ENCODE assay signal across 8 cellular contexts in genomic region chr11:13962562-13963168, GRCh38. TPM values are rescaled to one million over a fixed set of nuclear protein-coding genes. Genes with fewer than 3 reads are reported as not detected.
A peak's percentile ranks its signal among the peaks of the same experiment; 100 is the strongest.
DNase-seq lines count a peak whose midpoint lies in the region; ATAC-seq, FAIRE-seq and TF ChIP-seq lines count a peak whose summit lies in the region.

Gene SPON1 (plus strand): TSS chr11:13962723. CDS start chr11:13962905, 182 bp downstream.

- no peak for ATAC-seq in GM21529 (IDR thresholded peaks at IDR 0.05; ENCODE audit: unreplicated experiment)

- no peak within 1 kb of the TSS for H3K27ac Mint-ChIP-seq in osteocyte (ENCODE audit: unreplicated experiment)

- no peaks in the 10 kb centered on the region for H3K9me3 Mint-ChIP-seq in osteocyte (ENCODE audit: unreplicated experiment)

- DNase-seq in DMS 273 (lab: John Stamatoyannopoulos, UW; ENCODE audit: unreplicated experiment) (peak; percentile 69), DMS 273 treated with DMSO at 0.1 percent for 48 hours (lab: John Stamatoyannopoulos, UW) (no peak), activated T-helper 1 cell treated with Interleukin-2 at 50 U/mL for 16 hours (ENCODE audit: low read depth) (peak; percentile 38), frontal cortex (ENCODE audit: low spot score in 2 of 2) (peak; percentile 47 to 65), osteocyte (ENCODE audit: extremely low spot score, unreplicated experiment) (no peak), NCI-H226 (no peak), NCI-H2107 (lab: John Stamatoyannopoulos, UW) (no peak)

- FAIRE-seq in frontal cortex (lab: Jason Lieb, UNC), result no peak

- no peaks in the 10 kb centered on the region for H3K36me3 Mint-ChIP-seq in osteocyte (ENCODE audit: unreplicated experiment)

- TF ChIP-seq CTCF in osteocyte (IDR thresholded peaks at IDR 0.05), result no peak

- H3K27me3 Mint-ChIP-seq in osteocyte (ENCODE audit: unreplicated experiment), result peaks cover 83% of the 10 kb centered on the region

- H3K4me1 Mint-ChIP-seq in osteocyte (ENCODE audit: unreplicated experiment), result peaks cover 8% of the 10 kb centered on the region

- peak within 1 kb of the TSS; percentile 1 for H3K4me3 Mint-ChIP-seq in osteocyte (ENCODE audit: unreplicated experiment)

RNA-seq across cellular contexts. Expression of gene SPON1, which starts in this region (rescaled TPM):
- total RNA-seq in frontal cortex (33.4 TPM), osteocyte (0.05 and 0.10 TPM in 2 replicates)

Comparison
In these comparisons a context has a peak if more than half of its experiments do, and no peak if none do; other contexts are left out.
1. RNA of gene SPON1 (total RNA-seq): 33.4 TPM in frontal cortex (single experiment); 0.05 to 0.10 TPM in osteocyte; every median in the first group is over 10 times any median in the second.
2. DNase-seq: peak in DMS 273 (single experiment), activated T-helper 1 cell treated with Interleukin-2 at 50 U/mL for 16 hours (single experiment) and frontal cortex (2 of 2); none in DMS 273 treated with DMSO at 0.1 percent for 48 hours (single experiment), osteocyte (single experiment), NCI-H226 (single experiment) and NCI-H2107 (single experiment).